Comparison of ENCODE assay signal across 17 cellular contexts in genomic region chr3:104992618-104993017, GRCh38.
A peak's percentile ranks its signal among the peaks of the same experiment; 100 is the strongest.
DNase-seq lines count a peak whose midpoint lies in the region; TF ChIP-seq lines count a peak whose summit lies in the region.
"Had no signal": no experiment of that assay in that cellular context is flagged by ENCODE, and none has a peak within 500 bp of the region (broad histone marks: within the 10 kb centered on the region; RNA-seq: fewer than 3 reads in every experiment).

No MANE protein-coding gene starts in this region.

- peaks cover 14% of the 10 kb centered on the region for H3K4me1 Mint-ChIP-seq in HFFc6 (ENCODE audit: low read depth)
- no peaks in the 10 kb centered on the region for H3K4me1 Mint-ChIP-seq in immature natural killer cell

- peaks cover 9% of the 10 kb centered on the region for H3K9me3 ChIP-seq in left ventricle myocardium inferior (replicated peaks)
- H3K9me3 ChIP-seq: MG63 had no signal

- H3K36me3 Mint-ChIP-seq in HFFc6 (ENCODE audit: low read depth) (no peaks in the 10 kb centered on the region), immature natural killer cell (no peaks in the 10 kb centered on the region)

- DNase-seq in DMS 273 (lab: John Stamatoyannopoulos, UW; ENCODE audit: unreplicated experiment) = peak; percentile 5
- DNase-seq in DMS 273 treated with DMSO at 0.1 percent for 48 hours (lab: John Stamatoyannopoulos, UW) = no peak
- peak; percentile 63 for DNase-seq in SK-N-DZ (ENCODE audit: low spot score)
- peak; percentile 22 for DNase-seq in fibroblast of peridontal ligament (ENCODE audit: extremely low read depth)
- no peak for DNase-seq in HFFc6
- no peak for DNase-seq in RWPE1 (ENCODE audit: low spot score)
- DNase-seq in immature natural killer cell = no peak
- no peak for DNase-seq in left ventricle myocardium inferior
- DNase-seq: EL, GOT3, MG63, NCI-H1092, NCI-H2081 treated with DMSO at 0.1 percent for 48 hours, NCI-H345, PC-3 had no signal

- H3K27ac Mint-ChIP-seq in HFFc6 (no peak overlapping the region), immature natural killer cell (no peak overlapping the region)

- no peak overlapping the region for H3K27ac ChIP-seq in RWPE1
- H3K27ac ChIP-seq in left ventricle myocardium inferior (replicated peaks) = no peak overlapping the region
- H3K27ac ChIP-seq: 22Rv1; BLaER1 treated with 17β-estradiol and CSF1 and Interleukin-3, amounts not matched to agents 10 nM and 100 nM had no signal

- CTCF ChIA-PET in RWPE1 (lab: Yijun Ruan, JAX) = no interaction called here

- H3K4me1 ChIP-seq in left ventricle myocardium inferior = no peaks in the 10 kb centered on the region
- H3K4me1 ChIP-seq: BLaER1 treated with 17β-estradiol and CSF1 and Interleukin-3, amounts not matched to agents 10 nM and 100 nM had no signal

- H3K36me3 ChIP-seq in left ventricle myocardium inferior = no peaks in the 10 kb centered on the region
- H3K36me3 ChIP-seq: BLaER1 treated with 17β-estradiol and CSF1 and Interleukin-3, amounts not matched to agents 10 nM and 100 nM; MG63 had no signal

- H3K27me3 Mint-ChIP-seq in HFFc6 (ENCODE audit: insufficient read depth) (no peaks in the 10 kb centered on the region), immature natural killer cell (ENCODE audit: low read depth in 3 of 3) (peaks cover 0 to 4% (median 2%) of the 10 kb centered on the region in 3 donors)

- H3K27me3 ChIP-seq in left ventricle myocardium inferior (ENCODE audit: low read depth) = no peaks in the 10 kb centered on the region
- H3K27me3 ChIP-seq: BLaER1 treated with 17β-estradiol and CSF1 and Interleukin-3, amounts not matched to agents 10 nM and 100 nM; MG63 had no signal

- POLR2A ChIA-PET in RWPE1 (lab: Yijun Ruan, JAX; ENCODE audit: low non-redundant PET) = no interaction called here

- no peak overlapping the region for H3K4me3 Mint-ChIP-seq in HFFc6
- no peak overlapping the region for H3K4me3 Mint-ChIP-seq in immature natural killer cell

- TF ChIP-seq CTCF in HFFc6 (IDR thresholded peaks at IDR 0.05) (no peak), RWPE1 (conservative IDR thresholded peaks at IDR 0.05; ENCODE audit: low read depth) (no peak), left ventricle myocardium inferior (IDR thresholded peaks at IDR 0.05; ENCODE audit: borderline replicate concordance) (no peak)

- no peak overlapping the region for H3K4me3 ChIP-seq in left ventricle myocardium inferior
- H3K4me3 ChIP-seq: BLaER1 treated with 17β-estradiol and CSF1 and Interleukin-3, amounts not matched to agents 10 nM and 100 nM; MG63 had no signal

- H3K9me3 Mint-ChIP-seq in HFFc6 (peaks cover under 1% of the 10 kb centered on the region; the same call in 1 of the 2 replicates), immature natural killer cell (peaks cover 0 to 4% (median under 1%) of the 10 kb centered on the region in 6 donors)

- intact Hi-C loops in left ventricle myocardium inferior (cut with micrococcal nuclease) = no loop called here

Comparison
In these comparisons a context has a peak if more than half of its experiments do, and no peak if none do; other contexts are left out.
1. DNase-seq: peak in DMS 273 (single experiment), SK-N-DZ (single experiment) and fibroblast of peridontal ligament (single experiment); none in DMS 273 treated with DMSO at 0.1 percent for 48 hours (single experiment), HFFc6 (single experiment), RWPE1 (single experiment), immature natural killer cell (0 of 3) and left ventricle myocardium inferior (single experiment).